In the genomic region with DNA sequence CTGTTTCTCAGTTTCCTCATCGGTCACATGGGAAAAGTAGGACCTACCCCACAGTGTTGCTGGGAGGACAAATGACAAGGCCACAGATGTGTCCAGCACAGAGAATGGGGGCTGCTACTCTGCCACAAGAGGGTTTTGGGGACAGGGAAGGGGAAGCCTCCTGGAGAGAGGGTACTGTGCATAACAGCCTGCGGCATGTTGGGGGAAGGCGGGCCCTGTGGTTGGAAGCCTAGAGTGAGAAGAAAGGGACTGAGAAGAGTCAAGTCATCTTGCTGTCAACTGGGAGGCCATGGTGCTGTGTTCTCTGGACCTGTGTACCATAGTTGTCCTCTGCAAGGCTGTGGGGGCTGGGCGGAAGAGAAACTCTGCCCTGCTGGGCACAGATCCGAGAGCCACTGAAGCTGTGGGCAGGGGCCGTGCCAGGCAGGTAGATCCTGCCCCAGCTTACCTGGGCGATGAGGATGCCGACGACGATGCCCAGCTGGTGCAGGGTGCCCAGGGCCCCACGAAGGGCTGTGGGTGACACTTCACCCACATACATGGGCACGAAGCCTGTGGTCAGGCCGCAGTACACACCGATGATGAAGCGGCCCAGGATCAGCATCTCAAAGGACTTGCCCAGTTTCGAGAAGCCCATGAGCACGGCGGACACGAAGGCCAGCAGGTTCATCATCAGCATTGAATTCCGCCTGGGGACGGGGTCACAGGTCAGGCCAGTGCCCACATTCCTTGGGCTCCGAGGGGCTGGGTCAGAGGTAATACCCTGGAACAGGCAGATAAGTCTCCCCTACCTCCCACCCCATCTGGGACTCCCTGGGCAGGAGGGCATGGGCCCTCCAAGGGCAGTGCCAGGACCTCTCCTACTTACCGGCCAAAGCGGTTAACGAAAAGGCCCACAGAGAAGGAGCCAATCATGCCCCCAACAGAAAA, we compare ENCODE assay signal across 1 cellular context.
A peak's percentile ranks its signal among the peaks of the same experiment; 100 is the strongest.
TF ChIP-seq lines count a peak whose summit lies in the region.

No MANE protein-coding gene starts in this region.

TF ChIP-seq in K562, 482 proteins besides CTCF, POLR2A, EP300 and RAD21 (continued from another document):
- TF ChIP-seq, protein P1, sequence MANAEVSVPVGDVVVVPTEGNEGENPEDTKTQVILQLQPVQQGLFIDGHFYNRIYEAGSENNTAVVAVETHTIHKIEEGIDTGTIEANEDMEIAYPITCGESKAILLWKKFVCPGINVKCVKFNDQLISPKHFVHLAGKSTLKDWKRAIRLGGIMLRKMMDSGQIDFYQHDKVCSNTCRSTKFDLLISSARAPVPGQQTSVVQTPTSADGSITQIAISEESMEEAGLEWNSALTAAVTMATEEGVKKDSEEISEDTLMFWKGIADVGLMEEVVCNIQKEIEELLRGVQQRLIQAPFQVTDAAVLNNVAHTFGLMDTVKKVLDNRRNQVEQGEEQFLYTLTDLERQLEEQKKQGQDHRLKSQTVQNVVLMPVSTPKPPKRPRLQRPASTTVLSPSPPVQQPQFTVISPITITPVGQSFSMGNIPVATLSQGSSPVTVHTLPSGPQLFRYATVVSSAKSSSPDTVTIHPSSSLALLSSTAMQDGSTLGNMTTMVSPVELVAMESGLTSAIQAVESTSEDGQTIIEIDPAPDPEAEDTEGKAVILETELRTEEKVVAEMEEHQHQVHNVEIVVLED (CRISPR knock-in tag; IDR thresholded peaks at IDR 0.05), result no peak
- TF ChIP-seq ZFX (CRISPR knock-in tag; IDR thresholded peaks at IDR 0.05) (0 out of 2 replicates have a peak, but pooled peaks have one; percentile 18), POLR2G (IDR thresholded peaks at IDR 0.05; ENCODE audit: low read depth, low read length) (peak; percentile 53; the same call in 1 of the 2 replicates), SMAD4 (CRISPR knock-in tag; conservative IDR thresholded peaks at IDR 0.05) (0 out of 2 replicates have a peak, but pooled peaks have one; percentile 5), JUNB (CRISPR knock-in tag; conservative IDR thresholded peaks at IDR 0.05) (no peak)
- TF ChIP-seq, protein P2, sequence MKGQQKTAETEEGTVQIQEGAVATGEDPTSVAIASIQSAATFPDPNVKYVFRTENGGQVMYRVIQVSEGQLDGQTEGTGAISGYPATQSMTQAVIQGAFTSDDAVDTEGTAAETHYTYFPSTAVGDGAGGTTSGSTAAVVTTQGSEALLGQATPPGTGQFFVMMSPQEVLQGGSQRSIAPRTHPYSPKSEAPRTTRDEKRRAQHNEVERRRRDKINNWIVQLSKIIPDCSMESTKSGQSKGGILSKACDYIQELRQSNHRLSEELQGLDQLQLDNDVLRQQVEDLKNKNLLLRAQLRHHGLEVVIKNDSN (CRISPR knock-in tag; IDR thresholded peaks at IDR 0.05), result 0 out of 2 replicates have a peak, but pooled peaks have one; percentile 6
- TF ChIP-seq, protein P3, sequence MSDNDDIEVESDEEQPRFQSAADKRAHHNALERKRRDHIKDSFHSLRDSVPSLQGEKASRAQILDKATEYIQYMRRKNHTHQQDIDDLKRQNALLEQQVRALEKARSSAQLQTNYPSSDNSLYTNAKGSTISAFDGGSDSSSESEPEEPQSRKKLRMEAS (CRISPR knock-in tag; IDR thresholded peaks at IDR 0.05), result 0 out of 2 replicates have a peak, but pooled peaks have one; percentile 5
